In genomic region chr15:57607570-57608000, GRCh38 we compare ENCODE assay signal across 9 cellular contexts. TPM values are rescaled to one million over a fixed set of nuclear protein-coding genes. Genes with fewer than 3 reads are reported as not detected.
DNase-seq lines count a peak whose midpoint lies in the region; ATAC-seq, FAIRE-seq and TF ChIP-seq lines count a peak whose summit lies in the region.
"Had no signal": no experiment of that assay in that cellular context is flagged by ENCODE, and none has a peak within 500 bp of the region (broad histone marks: within the 10 kb centered on the region; RNA-seq: fewer than 3 reads in every experiment).

No MANE protein-coding gene starts in this region.

- ATAC-seq in HG03520 (IDR thresholded peaks at IDR 0.05; ENCODE audit: unreplicated experiment), result no peak

- DNase-seq in LHCN-M2 (ENCODE audit: low read depth) (peak; percentile 52), cardiac fibroblast (ENCODE audit: low read depth in 2 of 2) (peak; percentile 52 to 85), iris pigment epithelial cell (ENCODE audit: low read depth) (peak; percentile 59), urothelium cell line (ENCODE audit: low spot score) (peak; percentile 81), NCI-H510A treated with DMSO at 0.1 percent for 48 hours (lab: John Stamatoyannopoulos, UW) (no peak)
- no peak for DNase-seq in activated effector memory CD4-positive, alpha-beta T cell treated with Interleukin-2 at 50 U/mL for 16 hours
- DNase-seq: activated CD4-positive, alpha-beta T cell treated with anti-CD3 and anti-CD28 coated beads, Interleukin-2, amount 50 U/mL, for 48 hours; NCI-H1105 had no signal

- FAIRE-seq in urothelium cell line (lab: Jason Lieb, UNC), result peak; percentile 98

- TF ChIP-seq CTCF in cardiac fibroblast (IDR thresholded peaks at IDR 0.05; ENCODE audit: low read depth, low read length), result no peak

- no peak overlapping the region for H3K4me3 ChIP-seq in cardiac fibroblast (replicated peaks in 1 of 2; ENCODE audit: low read depth in 2 of 2, low read length in 2 of 2)

RNA-seq across cellular contexts. Expression of gene MYZAP, which starts 15.9 kb away (rescaled TPM):
- 0.06 TPM in 1 of 2 replicates, not detected in the other for total RNA-seq in LHCN-M2 (2014; rRNA removed)
- polyA plus RNA-seq in LHCN-M2 (2012), result 0.39 TPM

Comparison
In these comparisons a context has a peak if more than half of its experiments do, and no peak if none do; other contexts are left out.
1. DNase-seq: peak in LHCN-M2 (single experiment), cardiac fibroblast (2 of 2), iris pigment epithelial cell (single experiment) and urothelium cell line (single experiment); none in activated effector memory CD4-positive, alpha-beta T cell treated with Interleukin-2 at 50 U/mL for 16 hours (single experiment) and NCI-H510A treated with DMSO at 0.1 percent for 48 hours (single experiment).